In genomic region chr2:68093634-68094033, GRCh38 we compare ENCODE assay signal across 1 cellular context.
TF ChIP-seq lines count a peak whose summit lies in the region.

No MANE protein-coding gene starts in this region.

TF ChIP-seq in HepG2, 621 proteins besides CTCF, POLR2A, EP300 and RAD21 (continued from another document):
- TF ChIP-seq FUBP1 (CRISPR knock-in tag; IDR thresholded peaks at IDR 0.05; ENCODE audit: borderline replicate concordance) (no peak), ZNF496 (CRISPR knock-in tag; IDR thresholded peaks at IDR 0.05; ENCODE audit: insufficient replicate concordance) (no peak)
